ENCODE assay signal across 12 cellular contexts in genomic region chr4:6692806-6693205, GRCh38. TPM values are rescaled to one million over a fixed set of nuclear protein-coding genes. Genes with fewer than 3 reads are reported as not detected.
DNase-seq lines count a peak whose midpoint lies in the region; ATAC-seq, FAIRE-seq and TF ChIP-seq lines count a peak whose summit lies in the region.
"Had no signal": no experiment of that assay in that cellular context is flagged by ENCODE, and none has a peak within 500 bp of the region (broad histone marks: within the 10 kb centered on the region; RNA-seq: fewer than 3 reads in every experiment).

No MANE protein-coding gene starts in this region.

- no peak for TF ChIP-seq CTCF in Loucy (conservative IDR thresholded peaks at IDR 0.05; ENCODE audit: low read length)
- TF ChIP-seq CTCF in bronchial epithelial cell (IDR thresholded peaks at IDR 0.05; ENCODE audit: insufficient read depth, low read length, severe bottlenecking): no peak
- TF ChIP-seq CTCF in neural progenitor cell (IDR thresholded peaks at IDR 0.05): no peak

- H3K4me1 ChIP-seq in CD4-positive, CD25-positive, alpha-beta regulatory T cell (ENCODE audit: control insufficient read depth, insufficient read depth, low read length, poor library complexity, severe bottlenecking): peaks cover 93% of the 10 kb centered on the region
- H3K4me1 ChIP-seq in Loucy (ENCODE audit: insufficient read depth, low read length, poor library complexity, severe bottlenecking) (peaks cover 84% of the 10 kb centered on the region), neural progenitor cell (no peaks in the 10 kb centered on the region)

- no peaks in the 10 kb centered on the region for H3K9me3 ChIP-seq in CD4-positive, CD25-positive, alpha-beta regulatory T cell (ENCODE audit: control insufficient read depth in 2 of 2, low read length in 2 of 2)
- no peaks in the 10 kb centered on the region for H3K9me3 ChIP-seq in Loucy (ENCODE audit: insufficient read depth, low read depth, low read length)
- no peaks in the 10 kb centered on the region for H3K9me3 ChIP-seq in neural progenitor cell (ENCODE audit: low read depth)

- H3K4me2 ChIP-seq in Loucy (ENCODE audit: low read depth, low read length, poor library complexity, severe bottlenecking) (peak overlapping the region; percentile 17), neural progenitor cell (no peak overlapping the region)

- peaks cover 20 to 92% (median 52%) of the 10 kb centered on the region in 4 donors for H3K4me1 Mint-ChIP-seq in CD4-positive, CD25-positive, alpha-beta regulatory T cell
- H3K4me1 Mint-ChIP-seq in neural progenitor cell: peaks cover 23% of the 10 kb centered on the region

- H3K4me3 ChIP-seq in CD4-positive, CD25-positive, alpha-beta regulatory T cell (ENCODE audit: low read depth, low read length): no peak overlapping the region
- H3K4me3 ChIP-seq in Loucy (ENCODE audit: low read length, poor library complexity, severe bottlenecking): no peak overlapping the region
- no peak overlapping the region for H3K4me3 ChIP-seq in bronchial epithelial cell (ENCODE audit: low read depth, low read length)
- H3K4me3 ChIP-seq in neural progenitor cell: no peak overlapping the region

- H2AFZ ChIP-seq in Loucy (ENCODE audit: low read length) (0 out of 2 replicates have a peak overlapping the region, but pooled peaks have one; percentile 6), neural progenitor cell (replicated peaks) (no peak overlapping the region)

- H3K27me3 Mint-ChIP-seq in CD4-positive, CD25-positive, alpha-beta regulatory T cell: no peaks in the 10 kb centered on the region
- H3K27me3 Mint-ChIP-seq in neural progenitor cell (ENCODE audit: insufficient read depth, low read depth): peaks cover 8% of the 10 kb centered on the region

- DNase-seq in CD4-positive, CD25-positive, alpha-beta regulatory T cell: no peak
- DNase-seq in bronchial epithelial cell (ENCODE audit: low read depth) (peak; percentile 60), neural progenitor cell (ENCODE audit: low spot score) (no peak), AG08396 (ENCODE audit: low spot score) (no peak)
- DNase-seq: NCI-H446 treated with DMSO at 0.1 percent for 48 hours had no signal

- peaks cover 19% of the 10 kb centered on the region for H3K79me2 ChIP-seq in Loucy (ENCODE audit: insufficient read depth, low read length)
- no peaks in the 10 kb centered on the region for H3K79me2 ChIP-seq in neural progenitor cell (ENCODE audit: low read depth)

- no peaks in the 10 kb centered on the region for H3K36me3 Mint-ChIP-seq in CD4-positive, CD25-positive, alpha-beta regulatory T cell
- H3K36me3 Mint-ChIP-seq in neural progenitor cell: peaks cover 3% of the 10 kb centered on the region

- H3K9me2 ChIP-seq in Loucy (replicated peaks; ENCODE audit: low read depth, low read length): no peaks in the 10 kb centered on the region

- H3K36me3 ChIP-seq in CD4-positive, CD25-positive, alpha-beta regulatory T cell (ENCODE audit: control insufficient read depth, insufficient read depth, low read length): no peaks in the 10 kb centered on the region
- H3K36me3 ChIP-seq in Loucy (ENCODE audit: insufficient read depth, low read length) (no peaks in the 10 kb centered on the region), bronchial epithelial cell (ENCODE audit: control insufficient read depth, insufficient read depth, low read length) (peaks cover 4% of the 10 kb centered on the region), neural progenitor cell (no peaks in the 10 kb centered on the region)

- H3F3A ChIP-seq in Loucy (ENCODE audit: low read depth) (no peaks in the 10 kb centered on the region; the same call in 1 of the 2 replicates), neural progenitor cell (ENCODE audit: low read depth) (no peaks in the 10 kb centered on the region)

- no peaks in the 10 kb centered on the region for H3K9me3 Mint-ChIP-seq in CD4-positive, CD25-positive, alpha-beta regulatory T cell
- H3K9me3 Mint-ChIP-seq in neural progenitor cell: peaks cover 6% of the 10 kb centered on the region

- peak overlapping the region; percentile 91 to 94 (median 92) for H3K27ac Mint-ChIP-seq in CD4-positive, CD25-positive, alpha-beta regulatory T cell
- H3K27ac Mint-ChIP-seq in neural progenitor cell: peak overlapping the region; percentile 58

- H3K9ac ChIP-seq in Loucy (ENCODE audit: low read depth, low read length, poor library complexity, severe bottlenecking) (peak overlapping the region; percentile 46), neural progenitor cell (no peak overlapping the region)

- H3K27me3 ChIP-seq in CD4-positive, CD25-positive, alpha-beta regulatory T cell (ENCODE audit: control insufficient read depth, insufficient read depth, low read length): no peaks in the 10 kb centered on the region
- no peaks in the 10 kb centered on the region for H3K27me3 ChIP-seq in Loucy (ENCODE audit: insufficient read depth, low read length, poor library complexity, severe bottlenecking)
- no peaks in the 10 kb centered on the region for H3K27me3 ChIP-seq in bronchial epithelial cell (ENCODE audit: control insufficient read depth, insufficient read depth, low read length)
- no peaks in the 10 kb centered on the region for H3K27me3 ChIP-seq in neural progenitor cell

- no peak overlapping the region for H3K27ac ChIP-seq in CD4-positive, CD25-positive, alpha-beta regulatory T cell (ENCODE audit: insufficient read depth, low read length, poor library complexity, severe bottlenecking)
- no peak overlapping the region for H3K27ac ChIP-seq in neural progenitor cell

- H4K20me1 ChIP-seq in Loucy (ENCODE audit: insufficient read depth, low read length, poor library complexity, severe bottlenecking) (no peaks in the 10 kb centered on the region), neural progenitor cell (ENCODE audit: low read depth) (no peaks in the 10 kb centered on the region)

- H3K4me3 Mint-ChIP-seq in CD4-positive, CD25-positive, alpha-beta regulatory T cell: peak overlapping the region in 2 of 4 donors; percentile 61 to 71
- no peak overlapping the region for H3K4me3 Mint-ChIP-seq in neural progenitor cell

- FAIRE-seq in bronchial epithelial cell (lab: Jason Lieb, UNC): no peak
- FAIRE-seq: islet of Langerhans had no signal

- no peak for ATAC-seq in CD4-positive, CD25-positive, alpha-beta regulatory T cell (ENCODE audit: low read depth in 2 of 2)
- ATAC-seq in HG02571 (IDR thresholded peaks at IDR 0.05; ENCODE audit: unreplicated experiment) (no peak), HG03521 (IDR thresholded peaks at IDR 0.05; ENCODE audit: unreplicated experiment) (no peak), GM19023 (IDR thresholded peaks at IDR 0.05; ENCODE audit: unreplicated experiment) (no peak)

RNA-seq across cellular contexts. Expression of gene S100P, which starts 0.9 kb away (rescaled TPM):
- not detected for total RNA-seq in CD4-positive, CD25-positive, alpha-beta regulatory T cell
- polyA plus RNA-seq in CD4-positive, CD25-positive, alpha-beta regulatory T cell: 1 to 10 TPM in 3 of 4 donors, not detected in 1; 1.2 to 4.1 (median 1.5) TPM
- total RNA-seq in bronchial epithelial cell (641 and 928 TPM in 2 replicates), neural progenitor cell (ENCODE audit: low replicate concordance) (not detected in 2 replicates)
- total RNA-seq: HT1080, renal cortical epithelial cell had no signal

RNA-seq across cellular contexts. Expression of gene MRFAP1L1, which starts 16.9 kb away (rescaled TPM):
- 32.6 TPM for total RNA-seq in CD4-positive, CD25-positive, alpha-beta regulatory T cell
- 100 to 1,000 TPM; 139 to 156 (median 150) TPM for polyA plus RNA-seq in CD4-positive, CD25-positive, alpha-beta regulatory T cell
- total RNA-seq in bronchial epithelial cell: 57.9 and 79.2 TPM in 2 replicates
- 90.6 and 141 TPM in 2 replicates for total RNA-seq in neural progenitor cell (ENCODE audit: low replicate concordance)

RNA-seq across cellular contexts. Expression of gene BLOC1S4, which starts 23.2 kb away (rescaled TPM):
- total RNA-seq in CD4-positive, CD25-positive, alpha-beta regulatory T cell: 27.5 TPM
- 100 to 1,000 TPM in 1 of 4 donors, 10 to 100 TPM in 3; 81.1 to 103 (median 94.8) TPM for polyA plus RNA-seq in CD4-positive, CD25-positive, alpha-beta regulatory T cell
- total RNA-seq in bronchial epithelial cell (14.2 and 14.5 TPM in 2 replicates), neural progenitor cell (ENCODE audit: low replicate concordance) (10.5 and 24.6 TPM in 2 replicates)

RNA-seq across cellular contexts. Expression of gene MRFAP1, which starts 52.3 kb away (rescaled TPM):
- 202 TPM for total RNA-seq in CD4-positive, CD25-positive, alpha-beta regulatory T cell
- 100 to 1,000 TPM; 148 to 188 (median 180) TPM for polyA plus RNA-seq in CD4-positive, CD25-positive, alpha-beta regulatory T cell
- total RNA-seq in bronchial epithelial cell: 69.5 and 127 TPM in 2 replicates
- total RNA-seq in neural progenitor cell (ENCODE audit: low replicate concordance): 162 and 178 TPM in 2 replicates

Comparison
In these comparisons a context has a peak if more than half of its experiments do, and no peak if none do; other contexts are left out.
1. RNA of gene S100P, which starts 0.9 kb away (total RNA-seq): 641 to 928 TPM in bronchial epithelial cell; not detected in CD4-positive, CD25-positive, alpha-beta regulatory T cell (single experiment) and not detected in neural progenitor cell; every median in the first group is over 100 times any median in the second.